In the genomic region with DNA sequence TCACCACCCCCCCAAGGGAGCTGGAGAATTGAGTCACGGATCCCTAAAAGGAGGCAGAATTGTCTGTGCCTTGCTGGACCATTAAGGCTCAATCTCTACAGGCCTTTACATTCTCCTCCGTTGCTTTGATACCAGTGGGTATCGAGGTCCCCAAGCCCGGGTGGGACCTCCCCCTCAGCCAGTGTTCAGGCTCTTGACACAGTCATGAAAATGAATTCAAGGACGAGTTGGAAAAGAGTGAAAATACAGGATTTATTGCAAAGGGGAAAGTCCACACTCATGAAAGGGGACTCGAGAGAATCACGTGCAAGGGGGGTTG, we compare ENCODE assay signal across 12 cellular contexts. TPM values are rescaled to one million over a fixed set of nuclear protein-coding genes. Genes with fewer than 3 reads are reported as not detected.
DNase-seq lines count a peak whose midpoint lies in the region; ATAC-seq and TF ChIP-seq lines count a peak whose summit lies in the region.
"Had no signal": no experiment of that assay in that cellular context is flagged by ENCODE, and none has a peak within 500 bp of the region (broad histone marks: within the 10 kb centered on the region; RNA-seq: fewer than 3 reads in every experiment).

No MANE protein-coding gene starts in this region.

- H3K4me3 ChIP-seq in gastroesophageal sphincter (no peak overlapping the region), tibial artery (no peak overlapping the region), BE2C (ENCODE audit: low read depth, low read length) (no peak overlapping the region)
- H3K4me3 ChIP-seq: pancreas had no signal

- H3K4me1 ChIP-seq in gastroesophageal sphincter (peaks cover 0 to 58% (median 20%) of the 10 kb centered on the region in 3 donors), tibial artery (peaks cover 0 to 54% (median 36%) of the 10 kb centered on the region in 4 donors), BE2C (peaks cover 11% of the 10 kb centered on the region)

- H3K9me3 Mint-ChIP-seq in activated naive CD4-positive, alpha-beta T cell treated with anti-CD3 and anti-CD28 coated beads, Interleukin-2, amount 10 ng/mL, durations not matched to agents 7 days and 5 days, result peaks cover 3% of the 10 kb centered on the region
- H3K9me3 Mint-ChIP-seq in activated B cell treated with CpG ODN at 0.5 μM for 24 hours, result peaks cover 3% of the 10 kb centered on the region

- no peak for TF ChIP-seq EP300 in gastroesophageal sphincter (IDR thresholded peaks at IDR 0.05)

- TF ChIP-seq CTCF in activated B cell treated with CpG ODN at 0.5 μM for 24 hours (IDR thresholded peaks at IDR 0.05), result no peak
- TF ChIP-seq CTCF in gastroesophageal sphincter (IDR thresholded peaks at IDR 0.05), result no peak
- TF ChIP-seq CTCF in tibial artery (IDR thresholded peaks at IDR 0.05), result no peak
- TF ChIP-seq CTCF in BE2C (IDR thresholded peaks at IDR 0.05; ENCODE audit: low read depth, low read length), result no peak

- H3K36me3 ChIP-seq in gastroesophageal sphincter, result peaks cover 0 to 66% of the 10 kb centered on the region in 2 donors
- peaks cover 42 to 61% (median 46%) of the 10 kb centered on the region in 3 donors for H3K36me3 ChIP-seq in tibial artery
- H3K36me3 ChIP-seq in BE2C, result no peaks in the 10 kb centered on the region; the same call in 1 of the 2 replicates
- H3K36me3 ChIP-seq: pancreas had no signal

- peaks cover 56% of the 10 kb centered on the region for H3K4me1 Mint-ChIP-seq in activated naive CD4-positive, alpha-beta T cell treated with anti-CD3 and anti-CD28 coated beads, Interleukin-2, amount 10 ng/mL, durations not matched to agents 7 days and 5 days
- peaks cover 54% of the 10 kb centered on the region for H3K4me1 Mint-ChIP-seq in activated B cell treated with CpG ODN at 0.5 μM for 24 hours

- no peak for DNase-seq in activated naive CD4-positive, alpha-beta T cell treated with anti-CD3 and anti-CD28 coated beads, Interleukin-2, amount 10 ng/mL, durations not matched to agents 7 days and 5 days
- DNase-seq in activated naive CD4-positive, alpha-beta T cell (lab: John Stamatoyannopoulos, UW), result no peak
- no peak for DNase-seq in activated B cell treated with CpG ODN at 0.5 μM for 24 hours
- no peak for DNase-seq in tibial artery
- DNase-seq in BE2C, result no peak
- DNase-seq: left colon, NCI-H524 treated with DMSO at 0.1 percent for 48 hours, pancreas, SK-N-SH had no signal

- peaks cover 41% of the 10 kb centered on the region for H3K36me3 Mint-ChIP-seq in activated naive CD4-positive, alpha-beta T cell treated with anti-CD3 and anti-CD28 coated beads, Interleukin-2, amount 10 ng/mL, durations not matched to agents 7 days and 5 days
- peaks cover 59% of the 10 kb centered on the region for H3K36me3 Mint-ChIP-seq in activated B cell treated with CpG ODN at 0.5 μM for 24 hours (ENCODE audit: low read depth)

- peak overlapping the region; percentile 71 for H3K27ac Mint-ChIP-seq in activated naive CD4-positive, alpha-beta T cell treated with anti-CD3 and anti-CD28 coated beads, Interleukin-2, amount 10 ng/mL, durations not matched to agents 7 days and 5 days
- H3K27ac Mint-ChIP-seq in activated B cell treated with CpG ODN at 0.5 μM for 24 hours, result peak overlapping the region; percentile 66

- CTCF ChIA-PET in activated naive CD4-positive, alpha-beta T cell treated with anti-CD3 and anti-CD28 coated beads, Interleukin-2, amount 10 ng/mL, durations not matched to agents 7 days and 5 days (lab: Charles Lee), result no interaction called here
- CTCF ChIA-PET in activated B cell treated with CpG ODN at 0.5 μM for 24 hours (lab: Charles Lee), result no interaction called here

- H3K4me3 Mint-ChIP-seq in activated naive CD4-positive, alpha-beta T cell treated with anti-CD3 and anti-CD28 coated beads, Interleukin-2, amount 10 ng/mL, durations not matched to agents 7 days and 5 days, result no peak overlapping the region
- H3K4me3 Mint-ChIP-seq in activated B cell treated with CpG ODN at 0.5 μM for 24 hours, result no peak overlapping the region

- POLR2A ChIA-PET in activated B cell treated with CpG ODN at 0.5 μM for 24 hours (lab: Charles Lee), result interaction anchor here (0.5 to 7.8 kb wide), 4 partner anchors 22 to 89 kb away, joined by 3 to 179 read pairs (median 29); a partner anchor contains a TSS

- H3K27ac ChIP-seq in gastroesophageal sphincter (peak overlapping the region in 3 of 4 donors; percentile 64 to 95 (median 64)), tibial artery (peak overlapping the region; percentile 99 to 100)
- H3K27ac ChIP-seq: pancreas had no signal

- 83 to 85% methylated on average over 5 to 6 of the region's 7 CpGs for WGBS in gastroesophageal sphincter (ENCODE audit: low coverage in 1 of 2), 2 donors

- H3K27me3 ChIP-seq in gastroesophageal sphincter, result no peaks in the 10 kb centered on the region
- H3K27me3 ChIP-seq in tibial artery, result no peaks in the 10 kb centered on the region
- H3K27me3 ChIP-seq in BE2C, result no peaks in the 10 kb centered on the region
- H3K27me3 ChIP-seq: pancreas had no signal

- intact Hi-C loops in activated B cell treated with CpG ODN at 0.5 μM for 24 hours (cut with micrococcal nuclease), result loop anchor here (10.0 kb wide), 2 partner anchors 577 to 617 kb away; a partner anchor contains a TSS
- intact Hi-C loops in tibial artery (cut with DNase I; ENCODE audit: low total_unique reads), result loop anchor here (10.0 kb wide), 1 partner anchor 87 kb away; a partner anchor contains a TSS

- ATAC-seq in activated B cell treated with CpG ODN at 0.5 μM for 24 hours (ENCODE audit: low read depth) (no peak), gastroesophageal sphincter (no peak), HG03457 (IDR thresholded peaks at IDR 0.05; ENCODE audit: unreplicated experiment) (no peak), HG03045 (IDR thresholded peaks at IDR 0.05; ENCODE audit: unreplicated experiment) (no peak)
- ATAC-seq: left colon, pancreas had no signal

- no peaks in the 10 kb centered on the region for H3K27me3 Mint-ChIP-seq in activated naive CD4-positive, alpha-beta T cell treated with anti-CD3 and anti-CD28 coated beads, Interleukin-2, amount 10 ng/mL, durations not matched to agents 7 days and 5 days
- no peaks in the 10 kb centered on the region for H3K27me3 Mint-ChIP-seq in activated B cell treated with CpG ODN at 0.5 μM for 24 hours

- TF ChIP-seq POLR2A in gastroesophageal sphincter (IDR thresholded peaks at IDR 0.05), result no peak

- H3K9me3 ChIP-seq in gastroesophageal sphincter (no peaks in the 10 kb centered on the region), tibial artery (no peaks in the 10 kb centered on the region), BE2C (no peaks in the 10 kb centered on the region)
- H3K9me3 ChIP-seq: pancreas, SK-N-SH had no signal

RNA-seq across cellular contexts. Expression of a gene that starts 5.6 kb away (rescaled TPM):
- total RNA-seq in activated B cell treated with CpG ODN at 0.5 μM for 24 hours (115 and 123 TPM in 2 replicates), gastroesophageal sphincter (10 to 100 TPM; 53.9 to 70.0 (median 60.9) TPM)
- 145 TPM for polyA plus RNA-seq in BE2C (2012; ENCODE audit: insufficient read depth, insufficient read length, low read depth)

RNA-seq across cellular contexts. Expression of a gene that starts 9.4 kb away (rescaled TPM):
- total RNA-seq in activated B cell treated with CpG ODN at 0.5 μM for 24 hours (5.7 and 6.4 TPM in 2 replicates), gastroesophageal sphincter (10 to 100 TPM; 11.4 to 29.2 (median 18.1) TPM)
- polyA plus RNA-seq in BE2C (2012; ENCODE audit: insufficient read depth, insufficient read length, low read depth), result 2.9 TPM

RNA-seq across cellular contexts. Expression of a gene that starts 20.7 kb away (rescaled TPM):
- total RNA-seq in activated B cell treated with CpG ODN at 0.5 μM for 24 hours (not detected in 2 replicates), gastroesophageal sphincter (1 to 10 TPM in 1 of 4 donors, not detected in 3; 2.0 TPM)
- polyA plus RNA-seq in BE2C (2012; ENCODE audit: insufficient read depth, insufficient read length, low read depth), result not detected
- total RNA-seq: left colon had no signal
- polyA plus RNA-seq: pancreas had no signal

RNA-seq across cellular contexts. Expression of a gene that starts 22.3 kb away (rescaled TPM):
- total RNA-seq in activated B cell treated with CpG ODN at 0.5 μM for 24 hours (116 and 126 TPM in 2 replicates), gastroesophageal sphincter (100 to 1,000 TPM; 188 to 326 (median 279) TPM)
- polyA plus RNA-seq in BE2C (2012; ENCODE audit: insufficient read depth, insufficient read length, low read depth), result 152 TPM

RNA-seq across cellular contexts. Expression of a gene that starts 41.6 kb away (rescaled TPM):
- total RNA-seq in activated B cell treated with CpG ODN at 0.5 μM for 24 hours (2.6 and 2.8 TPM in 2 replicates), gastroesophageal sphincter (10 to 100 TPM in 2 of 4 donors, 1 to 10 TPM in 2; 5.3 to 12.5 (median 8.2) TPM)
- 11.4 TPM for polyA plus RNA-seq in BE2C (2012; ENCODE audit: insufficient read depth, insufficient read length, low read depth)
